18 cellular contexts compared by ENCODE assay signal in genomic region chr11:70747285-70747684, GRCh38.
DNase-seq lines count a peak whose midpoint lies in the region; FAIRE-seq and TF ChIP-seq lines count a peak whose summit lies in the region.
"Had no signal": no experiment of that assay in that cellular context is flagged by ENCODE, and none has a peak within 500 bp of the region (broad histone marks: within the 10 kb centered on the region; RNA-seq: fewer than 3 reads in every experiment).

No MANE protein-coding gene starts in this region.

- peak overlapping the region; percentile 68 for H3K18ac ChIP-seq in neuronal stem cell (ENCODE audit: low read length)

- no peak overlapping the region for H2BK12ac ChIP-seq in neuronal stem cell (ENCODE audit: low read length)

- peaks cover 5% of the 10 kb centered on the region for H3K27me3 Mint-ChIP-seq in endothelial cell (ENCODE audit: unreplicated experiment)

- H3K4ac ChIP-seq in neuronal stem cell (ENCODE audit: low read length), result no peak overlapping the region

- no peak overlapping the region for H3K4me3 ChIP-seq in GM23248
- H3K4me3 ChIP-seq in neuronal stem cell (ENCODE audit: low read length in 2 of 2), result no peak overlapping the region
- H3K4me3 ChIP-seq: K562 had no signal

- in situ Hi-C loops in GM23248 (cut with MboI), result no loop called here

- no peak overlapping the region for H4K8ac ChIP-seq in neuronal stem cell (ENCODE audit: low read depth, low read length)

- no peaks in the 10 kb centered on the region for H3K9me3 ChIP-seq in GM23248 (ENCODE audit: low read depth)
- H3K9me3 ChIP-seq in neuronal stem cell (replicated peaks in 1 of 2; ENCODE audit: control insufficient read depth in 2 of 2, insufficient read depth in 1 of 2, low read depth in 1 of 2, low read length in 2 of 2), result peaks cover 13 to 15% of the 10 kb centered on the region in 2 donors
- H3K9me3 ChIP-seq: BE2C had no signal

- H3K36me3 ChIP-seq in GM23248 (ENCODE audit: low read depth), result no peaks in the 10 kb centered on the region
- no peaks in the 10 kb centered on the region for H3K36me3 ChIP-seq in neuronal stem cell (replicated peaks in 1 of 2; ENCODE audit: control insufficient read depth in 2 of 2, insufficient read depth in 2 of 2, low read length in 2 of 2)
- H3K36me3 ChIP-seq: BE2C had no signal

- H3K27me3 ChIP-seq in GM23248 (replicated peaks; ENCODE audit: insufficient read depth) (no peaks in the 10 kb centered on the region), neuronal stem cell (ENCODE audit: control insufficient read depth in 3 of 3, insufficient read depth in 3 of 3, low read depth in 1 of 3, low read length in 3 of 3) (peaks cover 0 to 11% (median 0%) of the 10 kb centered on the region in 3 experiments)
- H3K27me3 ChIP-seq: BE2C had no signal

- H3K9ac ChIP-seq in GM23248 (no peak overlapping the region), neuronal stem cell (ENCODE audit: low read depth, low read length, poor library complexity) (no peak overlapping the region)

- no peaks in the 10 kb centered on the region for H3K79me2 ChIP-seq in GM23248 (ENCODE audit: insufficient read depth)

- H3K36me3 Mint-ChIP-seq in endothelial cell (ENCODE audit: low read depth, unreplicated experiment), result no peaks in the 10 kb centered on the region

- no peak for TF ChIP-seq POLR2A in GM12892 (IDR thresholded peaks at IDR 0.05; ENCODE audit: low read depth, low read length)

- no peak for FAIRE-seq in GM12892 (lab: Jason Lieb, UNC)
- FAIRE-seq: H54, K562 had no signal

- H3K27ac Mint-ChIP-seq in endothelial cell (ENCODE audit: unreplicated experiment), result peak overlapping the region; percentile 43
- H3K27ac Mint-ChIP-seq: CD4-positive, alpha-beta memory T cell had no signal

- H3K9me2 ChIP-seq in GM23248 (ENCODE audit: insufficient read depth), result no peaks in the 10 kb centered on the region

- peak overlapping the region; percentile 7 for H2BK5ac ChIP-seq in neuronal stem cell (ENCODE audit: low read length)

- H3K4me2 ChIP-seq in GM23248 (ENCODE audit: unreplicated experiment) (no peak overlapping the region), neuronal stem cell (ENCODE audit: insufficient read depth, low read length, poor library complexity, severe bottlenecking) (no peak overlapping the region)

- H2AFZ ChIP-seq in GM23248 (no peak overlapping the region), neuronal stem cell (ENCODE audit: low read length) (no peak overlapping the region)

- H3K4me1 ChIP-seq in GM23248 (ENCODE audit: insufficient read depth) (no peaks in the 10 kb centered on the region), neuronal stem cell (ENCODE audit: control insufficient read depth in 2 of 2, insufficient read depth in 1 of 2, low read depth in 1 of 2, low read length in 2 of 2) (peaks cover 3 to 12% of the 10 kb centered on the region in 2 donors)

- no peak overlapping the region for H3K23ac ChIP-seq in neuronal stem cell (ENCODE audit: low read depth, low read length, poor library complexity)

- DNase-seq in GM23248, result peak; percentile 4
- no peak for DNase-seq in endothelial cell (ENCODE audit: low spot score)
- no peak for DNase-seq in neuronal stem cell (ENCODE audit: low spot score)
- no peak for DNase-seq in Ammon's horn (ENCODE audit: low spot score)
- no peak for DNase-seq in GM12892 (ENCODE audit: insufficient read length)
- no peak for DNase-seq in NCI-H82 treated with DMSO at 0.1 percent for 48 hours (lab: John Stamatoyannopoulos, UW; ENCODE audit: unreplicated experiment)
- DNase-seq in NK-92 (lab: John Stamatoyannopoulos, UW; ENCODE audit: unreplicated experiment), result no peak
- DNase-seq: ACHN; BE2C; CD4-positive, alpha-beta memory T cell; DMS153; DMS79 treated with DMSO at 0.1 percent for 48 hours; EL; GDM1 had no signal

- WGBS in GM23248 (ENCODE audit: low coverage in 1 of 2, low lambda C conversion rate in 2 of 2, missing lambda C conversion rate in 2 of 2), 2 experiments, result 32 to 36% methylated on average over 4 of the region's 4 CpGs
- no CpG with 5 or more reads among the region's 4 CpGs for WGBS in neuronal stem cell (ENCODE audit: extremely low coverage in 2 of 2, insufficient read length in 2 of 2, insufficient replicate concordance in 1 of 2), 2 donors

- peak overlapping the region; percentile 11 for H2BK120ac ChIP-seq in neuronal stem cell (ENCODE audit: low read depth, low read length)

- H4K20me1 ChIP-seq in GM23248 (ENCODE audit: insufficient read depth), result no peaks in the 10 kb centered on the region

- TF ChIP-seq CTCF in endothelial cell (IDR thresholded peaks at IDR 0.05; ENCODE audit: unreplicated experiment), result no peak

- H4K91ac ChIP-seq in neuronal stem cell (ENCODE audit: low read depth, low read length, poor library complexity), result no peak overlapping the region

- H3K9me3 Mint-ChIP-seq in endothelial cell (ENCODE audit: unreplicated experiment), result peaks cover 4% of the 10 kb centered on the region

- no peaks in the 10 kb centered on the region for H3K79me1 ChIP-seq in neuronal stem cell (ENCODE audit: low read depth, low read length)

- peak overlapping the region; percentile 4 for H3K14ac ChIP-seq in neuronal stem cell (ENCODE audit: low read length)

- H3K27ac ChIP-seq in GM23248 (no peak overlapping the region), neuronal stem cell (replicated peaks; ENCODE audit: low read length) (no peak overlapping the region)
- H3K27ac ChIP-seq: C4-2B, HL-60 had no signal

- H3F3A ChIP-seq in GM23248 (ENCODE audit: insufficient read depth), result 0 out of 2 replicates have a peak, but pooled peaks cover 5% of the 10 kb centered on the region

- no peaks in the 10 kb centered on the region for H3K4me1 Mint-ChIP-seq in endothelial cell (ENCODE audit: unreplicated experiment)
- H3K4me1 Mint-ChIP-seq: CD4-positive, alpha-beta memory T cell had no signal

- H2BK15ac ChIP-seq in neuronal stem cell (ENCODE audit: low read length), result no peak overlapping the region

- no peak overlapping the region for H3K4me3 Mint-ChIP-seq in endothelial cell (ENCODE audit: unreplicated experiment)
- H3K4me3 Mint-ChIP-seq: CD4-positive, alpha-beta memory T cell had no signal

- no peak overlapping the region for H2AK5ac ChIP-seq in neuronal stem cell (ENCODE audit: low read depth, low read length)
